30 cellular contexts compared by ENCODE assay signal in genomic region chr15:34353627-34354026, GRCh38. TPM values are rescaled to one million over a fixed set of nuclear protein-coding genes. Genes with fewer than 3 reads are reported as not detected.
"Had no signal": no experiment of that assay in that cellular context is flagged by ENCODE, and none has a peak within 500 bp of the region (broad histone marks: within the 10 kb centered on the region; RNA-seq: fewer than 3 reads in every experiment).

No MANE protein-coding gene starts in this region.

- H3K27me3 ChIP-seq: ascending aorta, cardiac muscle cell, MG63 had no signal

- H3K9me3 ChIP-seq: ascending aorta, MG63 had no signal

- DNase-seq: activated CD4-positive, alpha-beta T cell treated with anti-CD3 and anti-CD28 coated beads, Interleukin-2, amount 10 ng/mL, durations not matched to agents 24 days and 14 days; activated CD4-positive, alpha-beta T cell treated with anti-CD3 and anti-CD28 coated beads, Interleukin-2, amount 50 U/mL, for 4 hours; activated CD8-positive, alpha-beta T cell treated with anti-CD3 and anti-CD28 coated beads for 36 hours; activated gamma-delta T cell; activated naive CD4-positive, alpha-beta T cell treated with Interleukin-2 at 50 U/mL for 16 hours; activated naive CD8-positive, alpha-beta T cell treated with anti-CD3 and anti-CD28 coated beads, Interleukin-2, amount 10 ng/mL, durations not matched to agents 7 days and 5 days; activated T-cell treated with anti-CD3 and anti-CD28 coated beads, Interleukin-2, amount 50 U/mL, for 1 hour; amygdala; MG63; NCI-H1092; NCI-H1436 treated with DMSO at 0.1 percent for 48 hours; NCI-H1694 treated with DMSO at 0.1 percent for 48 hours; NCI-H2029; NCI-H345; NCI-H524 treated with DMSO at 0.1 percent for 48 hours; PC-9; Right ventricle myocardium superior; SW 1271; T-helper 1 cell; T-helper 2 cell; T-helper 9 cell; WERI-Rb-1 had no signal

- FAIRE-seq: RCC 7860 had no signal

- ATAC-seq: activated CD8-positive, alpha-beta T cell treated with anti-CD3 and anti-CD28 coated beads for 36 hours had no signal

- H3K4me3 ChIP-seq: ascending aorta, cardiac muscle cell, MG63, PC-9 had no signal

- H3K4me1 ChIP-seq: ascending aorta had no signal

- H3K27ac ChIP-seq: ascending aorta, cardiac muscle cell, PC-9, WERI-Rb-1 had no signal

- H3K36me3 ChIP-seq: MG63, WERI-Rb-1 had no signal

- H3K4me2 ChIP-seq: PC-9 had no signal

- H2AFZ ChIP-seq: PC-9 had no signal

RNA-seq across cellular contexts. Expression of gene NUTM1, which starts 10.5 kb away (rescaled TPM):
- total RNA-seq: activated CD4-positive, alpha-beta T cell treated with anti-CD3 and anti-CD28 coated beads, Interleukin-2, amount 10 ng/mL, durations not matched to agents 24 days and 14 days; activated CD8-positive, alpha-beta memory T cell treated with anti-CD3 and anti-CD28 coated beads for 36 hours; activated CD8-positive, alpha-beta T cell treated with anti-CD3 and anti-CD28 coated beads for 36 hours; activated naive CD8-positive, alpha-beta T cell treated with anti-CD3 and anti-CD28 coated beads, Interleukin-2, amount 10 ng/mL, durations not matched to agents 7 days and 5 days; activated T-helper 2 cell treated with anti-CD3 and anti-CD28 coated beads, Interferon-gamma antibody, Interleukin-2, Interleukin-4, amounts not matched to agents 10 μg/mL and 5 μg/mL and 100 μg/mL, durations not matched to agents 14 hours and 24 hours and 36 hours; ascending aorta; NCI-H460; OCI-LY7; PC-9; Right ventricle myocardium superior had no signal
- polyA plus RNA-seq: adipose tissue had no signal
